ENCODE assay signal across 28 cellular contexts in the genomic region with DNA sequence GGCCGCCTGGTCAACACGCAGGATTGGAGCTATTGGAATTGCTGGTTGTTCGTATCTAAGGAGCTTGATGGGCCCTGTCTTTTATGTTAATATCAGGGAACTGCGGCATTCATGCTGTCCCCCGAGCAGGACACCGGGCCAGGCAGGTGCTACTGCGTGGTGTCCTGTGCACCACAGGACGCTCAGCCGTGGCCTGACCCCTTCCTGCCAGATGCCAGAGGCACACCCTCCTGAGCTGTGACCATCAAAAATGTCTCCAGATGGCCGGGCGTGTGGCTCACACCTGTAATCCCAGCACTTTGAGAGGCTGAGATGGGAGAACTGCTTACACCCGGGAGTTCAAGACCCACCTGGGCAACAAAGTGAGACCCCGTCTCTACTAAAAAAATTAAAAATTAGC. TPM values are rescaled to one million over a fixed set of nuclear protein-coding genes. Genes with fewer than 3 reads are reported as not detected.
"Had no signal": no experiment of that assay in that cellular context is flagged by ENCODE, and none has a peak within 500 bp of the region (broad histone marks: within the 10 kb centered on the region; RNA-seq: fewer than 3 reads in every experiment).

No MANE protein-coding gene starts in this region.

- H3K9me3 ChIP-seq: neutrophil, pancreas, prostate gland, right lobe of liver, sigmoid colon, spleen, suprapubic skin, testis, tibial artery, transverse colon, upper lobe of right lung, uterus had no signal

- H3K4me2 ChIP-seq: smooth muscle cell had no signal

- H3K27me3 ChIP-seq: pancreas, right lobe of liver, sigmoid colon, spleen, testis, tibial artery, transverse colon, upper lobe of right lung, uterus had no signal

- H3K4me3 ChIP-seq: pancreas, prostate gland, right lobe of liver, sigmoid colon, skin epidermis, smooth muscle cell, suprapubic skin, testis, tibial artery, transverse colon, upper lobe of right lung, uterus had no signal

- H3K4me1 ChIP-seq: pancreas, prostate gland, right lobe of liver, sigmoid colon, suprapubic skin, testis, tibial artery, transverse colon, upper lobe of right lung, uterus had no signal

- H3K36me3 ChIP-seq: neutrophil, pancreas, prostate gland, right lobe of liver, sigmoid colon, tibial artery, transverse colon, upper lobe of right lung, uterus had no signal

- DNase-seq: naive thymus-derived CD8-positive, alpha-beta T cell; nephron progenitor cell; nucleus accumbens; right lobe of liver; sigmoid colon; spleen; stimulated activated CD4-positive, alpha-beta T cell treated with anti-CD3 and anti-CD28 coated beads, Interleukin-12 subunit alpha, Interleukin-12 subunit beta, amount 100 ng/mL, for 4 hours; stimulated activated CD4-positive, alpha-beta T cell treated with anti-CD3 and anti-CD28 coated beads, Interleukin-1b, Interleukin-23, amount 100 ng/mL, for 48 hours; stimulated activated CD4-positive, alpha-beta T cell treated with anti-CD3 and anti-CD28 coated beads, Interleukin-4, amount 100 ng/mL, for 1 hour; stimulated activated CD4-positive, alpha-beta T cell treated with anti-CD3 and anti-CD28 coated beads, Interleukin-4, amount 100 ng/mL, for 4 hours; stimulated activated CD8-positive, alpha-beta memory T cell treated with anti-CD3 and anti-CD28 coated beads, Interleukin-4, amount 100 ng/mL, for 48 hours; stimulated activated naive CD4-positive, alpha-beta T cell; stimulated activated naive CD8-positive, alpha-beta T cell treated with anti-CD3 and anti-CD28 coated beads, Interleukin-15, amount 100 ng/mL, for 72 hours; stimulated activated naive CD8-positive, alpha-beta T cell treated with anti-CD3 and anti-CD28 coated beads, Interleukin-15, Interleukin-2, amounts not matched to agents 100 U/mL and 50 U/mL, for 24 hours; substantia nigra; testis; tibial artery; transverse colon; upper lobe of right lung; uterus had no signal

- H3K27ac ChIP-seq: neutrophil, pancreas, prostate gland, right lobe of liver, sigmoid colon, skin epidermis, suprapubic skin, testis, tibial artery, transverse colon, upper lobe of right lung, uterus had no signal

- ATAC-seq: naive thymus-derived CD8-positive, alpha-beta T cell; pancreas; right cardiac atrium; right lobe of liver; stimulated activated memory B cell treated with anti-CD40 and anti-IgM and Interleukin-4, amounts not matched to agents 10 μg/mL and 1 μg/mL and 100 μg/mL, for 72 hours; stimulated activated naive CD8-positive, alpha-beta T cell treated with anti-CD3 and anti-CD28 coated beads, Interleukin-15, amount 100 ng/mL, for 72 hours; stimulated activated naive CD8-positive, alpha-beta T cell treated with anti-CD3 and anti-CD28 coated beads, Interleukin-15, Interleukin-2, amounts not matched to agents 100 U/mL and 50 U/mL, for 24 hours; upper lobe of right lung had no signal

RNA-seq across cellular contexts. Expression of gene ABLIM2, which starts 32.1 kb away (rescaled TPM):
- total RNA-seq: smooth muscle cell had no signal
